In the genomic region with DNA sequence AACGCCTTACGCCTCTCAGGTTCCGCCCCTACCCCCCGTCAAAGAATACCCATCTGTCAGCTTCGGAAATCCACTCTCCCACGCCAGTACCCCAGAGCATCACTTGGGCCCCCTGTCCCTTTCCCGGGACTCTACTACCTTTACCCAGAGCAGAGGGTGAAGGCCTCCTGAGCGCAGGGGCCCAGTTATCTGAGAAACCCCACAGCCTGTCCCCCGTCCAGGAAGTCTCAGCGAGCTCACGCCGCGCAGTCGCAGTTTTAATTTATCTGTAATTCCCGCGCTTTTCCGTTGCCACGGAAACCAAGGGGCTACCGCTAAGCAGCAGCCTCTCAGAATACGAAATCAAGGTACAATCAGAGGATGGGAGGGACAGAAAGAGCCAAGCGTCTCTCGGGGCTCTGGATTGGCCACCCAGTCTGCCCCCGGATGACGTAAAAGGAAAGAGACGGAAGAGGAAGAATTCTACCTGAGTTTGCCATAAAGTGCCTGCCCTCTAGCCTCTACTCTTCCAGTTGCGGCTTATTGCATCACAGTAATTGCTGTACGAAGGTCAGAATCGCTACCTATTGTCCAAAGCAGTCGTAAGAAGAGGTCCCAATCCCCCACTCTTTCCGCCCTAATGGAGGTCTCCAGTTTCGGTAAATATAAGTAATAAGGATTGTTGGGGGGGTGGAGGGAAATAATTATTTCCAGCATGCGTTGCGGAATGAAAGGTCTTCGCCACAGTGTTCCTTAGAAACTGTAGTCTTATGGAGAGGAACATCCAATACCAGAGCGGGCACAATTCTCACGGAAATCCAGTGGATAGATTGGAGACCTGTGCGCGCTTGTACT, we compare ENCODE assay signal across 1 cellular context.
TF ChIP-seq lines count a peak whose summit lies in the region.

A gene (minus strand): TSS at position 232 of the 834 bp plus-strand sequence. CDS start 1,268 bp downstream, outside the sequence.

TF ChIP-seq in K562, 482 proteins besides CTCF, POLR2A, EP300 and RAD21 (continued from another document and continues in another):
- TF ChIP-seq, protein P1, sequence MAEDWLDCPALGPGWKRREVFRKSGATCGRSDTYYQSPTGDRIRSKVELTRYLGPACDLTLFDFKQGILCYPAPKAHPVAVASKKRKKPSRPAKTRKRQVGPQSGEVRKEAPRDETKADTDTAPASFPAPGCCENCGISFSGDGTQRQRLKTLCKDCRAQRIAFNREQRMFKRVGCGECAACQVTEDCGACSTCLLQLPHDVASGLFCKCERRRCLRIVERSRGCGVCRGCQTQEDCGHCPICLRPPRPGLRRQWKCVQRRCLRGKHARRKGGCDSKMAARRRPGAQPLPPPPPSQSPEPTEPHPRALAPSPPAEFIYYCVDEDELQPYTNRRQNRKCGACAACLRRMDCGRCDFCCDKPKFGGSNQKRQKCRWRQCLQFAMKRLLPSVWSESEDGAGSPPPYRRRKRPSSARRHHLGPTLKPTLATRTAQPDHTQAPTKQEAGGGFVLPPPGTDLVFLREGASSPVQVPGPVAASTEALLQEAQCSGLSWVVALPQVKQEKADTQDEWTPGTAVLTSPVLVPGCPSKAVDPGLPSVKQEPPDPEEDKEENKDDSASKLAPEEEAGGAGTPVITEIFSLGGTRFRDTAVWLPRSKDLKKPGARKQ (CRISPR knock-in tag; IDR thresholded peaks at IDR 0.05) = no peak
- TF ChIP-seq JUN (IDR thresholded peaks at IDR 0.05; ENCODE audit: borderline replicate concordance, low read depth, low read length) = no peak; the same call in 1 of the 2 replicates
- TF ChIP-seq JUN (CRISPR knock-in tag; IDR thresholded peaks at IDR 0.05; ENCODE audit: borderline replicate concordance) = no peak
- peak; percentile 78 for TF ChIP-seq POLR2AphosphoS5 (IDR thresholded peaks at IDR 0.05; ENCODE audit: control insufficient read depth, insufficient read depth, low read depth, low read length)
- no peak for TF ChIP-seq NONO (IDR thresholded peaks at IDR 0.05; ENCODE audit: low read depth in 2 of 2, low read length in 1 of 2)
- peak; percentile 70 for TF ChIP-seq POLR2B (IDR thresholded peaks at IDR 0.05; ENCODE audit: low read depth, partially characterized antibody)
- TF ChIP-seq, protein P2, sequence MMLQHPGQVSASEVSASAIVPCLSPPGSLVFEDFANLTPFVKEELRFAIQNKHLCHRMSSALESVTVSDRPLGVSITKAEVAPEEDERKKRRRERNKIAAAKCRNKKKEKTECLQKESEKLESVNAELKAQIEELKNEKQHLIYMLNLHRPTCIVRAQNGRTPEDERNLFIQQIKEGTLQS (IDR thresholded peaks at IDR 0.05) = peak; percentile 98
- TF ChIP-seq, protein P2 (CRISPR knock-in tag; conservative IDR thresholded peaks at IDR 0.05) = 0 out of 2 replicates have a peak, but pooled peaks have one; percentile 79
- no peak for TF ChIP-seq ZNF146 (CRISPR knock-in tag; IDR thresholded peaks at IDR 0.05; ENCODE audit: unreplicated experiment)
- peak; percentile 66; the same call in 1 of the 2 replicates for TF ChIP-seq TAF7 (tag; IDR thresholded peaks at IDR 0.05)
- TF ChIP-seq FUS (optimal IDR thresholded peaks at IDR 0.05; ENCODE audit: low read depth, low read length) = no peak
- TF ChIP-seq, protein P3, sequence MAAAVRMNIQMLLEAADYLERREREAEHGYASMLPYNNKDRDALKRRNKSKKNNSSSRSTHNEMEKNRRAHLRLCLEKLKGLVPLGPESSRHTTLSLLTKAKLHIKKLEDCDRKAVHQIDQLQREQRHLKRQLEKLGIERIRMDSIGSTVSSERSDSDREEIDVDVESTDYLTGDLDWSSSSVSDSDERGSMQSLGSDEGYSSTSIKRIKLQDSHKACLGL (CRISPR knock-in tag; IDR thresholded peaks at IDR 0.05; ENCODE audit: borderline replicate concordance, poor library complexity, severe bottlenecking) = peak; percentile 65
- peak; percentile 48 for TF ChIP-seq KDM5B (IDR thresholded peaks at IDR 0.05; ENCODE audit: insufficient replicate concordance, low read depth, low read length)
- no peak for TF ChIP-seq MEF2D (tag; conservative IDR thresholded peaks at IDR 0.05; ENCODE audit: low read depth)
- TF ChIP-seq PYGO2 (tag; IDR thresholded peaks at IDR 0.05) = no peak
- TF ChIP-seq NFIX (CRISPR knock-in tag; IDR thresholded peaks at IDR 0.05; ENCODE audit: low read depth) = no peak
- TF ChIP-seq EWSR1 (IDR thresholded peaks at IDR 0.05; ENCODE audit: borderline replicate concordance, low read depth, partially characterized antibody) = no peak
- peak; percentile 77 for TF ChIP-seq TAF9B (IDR thresholded peaks at IDR 0.05; ENCODE audit: partially characterized antibody)
- TF ChIP-seq, protein P4, sequence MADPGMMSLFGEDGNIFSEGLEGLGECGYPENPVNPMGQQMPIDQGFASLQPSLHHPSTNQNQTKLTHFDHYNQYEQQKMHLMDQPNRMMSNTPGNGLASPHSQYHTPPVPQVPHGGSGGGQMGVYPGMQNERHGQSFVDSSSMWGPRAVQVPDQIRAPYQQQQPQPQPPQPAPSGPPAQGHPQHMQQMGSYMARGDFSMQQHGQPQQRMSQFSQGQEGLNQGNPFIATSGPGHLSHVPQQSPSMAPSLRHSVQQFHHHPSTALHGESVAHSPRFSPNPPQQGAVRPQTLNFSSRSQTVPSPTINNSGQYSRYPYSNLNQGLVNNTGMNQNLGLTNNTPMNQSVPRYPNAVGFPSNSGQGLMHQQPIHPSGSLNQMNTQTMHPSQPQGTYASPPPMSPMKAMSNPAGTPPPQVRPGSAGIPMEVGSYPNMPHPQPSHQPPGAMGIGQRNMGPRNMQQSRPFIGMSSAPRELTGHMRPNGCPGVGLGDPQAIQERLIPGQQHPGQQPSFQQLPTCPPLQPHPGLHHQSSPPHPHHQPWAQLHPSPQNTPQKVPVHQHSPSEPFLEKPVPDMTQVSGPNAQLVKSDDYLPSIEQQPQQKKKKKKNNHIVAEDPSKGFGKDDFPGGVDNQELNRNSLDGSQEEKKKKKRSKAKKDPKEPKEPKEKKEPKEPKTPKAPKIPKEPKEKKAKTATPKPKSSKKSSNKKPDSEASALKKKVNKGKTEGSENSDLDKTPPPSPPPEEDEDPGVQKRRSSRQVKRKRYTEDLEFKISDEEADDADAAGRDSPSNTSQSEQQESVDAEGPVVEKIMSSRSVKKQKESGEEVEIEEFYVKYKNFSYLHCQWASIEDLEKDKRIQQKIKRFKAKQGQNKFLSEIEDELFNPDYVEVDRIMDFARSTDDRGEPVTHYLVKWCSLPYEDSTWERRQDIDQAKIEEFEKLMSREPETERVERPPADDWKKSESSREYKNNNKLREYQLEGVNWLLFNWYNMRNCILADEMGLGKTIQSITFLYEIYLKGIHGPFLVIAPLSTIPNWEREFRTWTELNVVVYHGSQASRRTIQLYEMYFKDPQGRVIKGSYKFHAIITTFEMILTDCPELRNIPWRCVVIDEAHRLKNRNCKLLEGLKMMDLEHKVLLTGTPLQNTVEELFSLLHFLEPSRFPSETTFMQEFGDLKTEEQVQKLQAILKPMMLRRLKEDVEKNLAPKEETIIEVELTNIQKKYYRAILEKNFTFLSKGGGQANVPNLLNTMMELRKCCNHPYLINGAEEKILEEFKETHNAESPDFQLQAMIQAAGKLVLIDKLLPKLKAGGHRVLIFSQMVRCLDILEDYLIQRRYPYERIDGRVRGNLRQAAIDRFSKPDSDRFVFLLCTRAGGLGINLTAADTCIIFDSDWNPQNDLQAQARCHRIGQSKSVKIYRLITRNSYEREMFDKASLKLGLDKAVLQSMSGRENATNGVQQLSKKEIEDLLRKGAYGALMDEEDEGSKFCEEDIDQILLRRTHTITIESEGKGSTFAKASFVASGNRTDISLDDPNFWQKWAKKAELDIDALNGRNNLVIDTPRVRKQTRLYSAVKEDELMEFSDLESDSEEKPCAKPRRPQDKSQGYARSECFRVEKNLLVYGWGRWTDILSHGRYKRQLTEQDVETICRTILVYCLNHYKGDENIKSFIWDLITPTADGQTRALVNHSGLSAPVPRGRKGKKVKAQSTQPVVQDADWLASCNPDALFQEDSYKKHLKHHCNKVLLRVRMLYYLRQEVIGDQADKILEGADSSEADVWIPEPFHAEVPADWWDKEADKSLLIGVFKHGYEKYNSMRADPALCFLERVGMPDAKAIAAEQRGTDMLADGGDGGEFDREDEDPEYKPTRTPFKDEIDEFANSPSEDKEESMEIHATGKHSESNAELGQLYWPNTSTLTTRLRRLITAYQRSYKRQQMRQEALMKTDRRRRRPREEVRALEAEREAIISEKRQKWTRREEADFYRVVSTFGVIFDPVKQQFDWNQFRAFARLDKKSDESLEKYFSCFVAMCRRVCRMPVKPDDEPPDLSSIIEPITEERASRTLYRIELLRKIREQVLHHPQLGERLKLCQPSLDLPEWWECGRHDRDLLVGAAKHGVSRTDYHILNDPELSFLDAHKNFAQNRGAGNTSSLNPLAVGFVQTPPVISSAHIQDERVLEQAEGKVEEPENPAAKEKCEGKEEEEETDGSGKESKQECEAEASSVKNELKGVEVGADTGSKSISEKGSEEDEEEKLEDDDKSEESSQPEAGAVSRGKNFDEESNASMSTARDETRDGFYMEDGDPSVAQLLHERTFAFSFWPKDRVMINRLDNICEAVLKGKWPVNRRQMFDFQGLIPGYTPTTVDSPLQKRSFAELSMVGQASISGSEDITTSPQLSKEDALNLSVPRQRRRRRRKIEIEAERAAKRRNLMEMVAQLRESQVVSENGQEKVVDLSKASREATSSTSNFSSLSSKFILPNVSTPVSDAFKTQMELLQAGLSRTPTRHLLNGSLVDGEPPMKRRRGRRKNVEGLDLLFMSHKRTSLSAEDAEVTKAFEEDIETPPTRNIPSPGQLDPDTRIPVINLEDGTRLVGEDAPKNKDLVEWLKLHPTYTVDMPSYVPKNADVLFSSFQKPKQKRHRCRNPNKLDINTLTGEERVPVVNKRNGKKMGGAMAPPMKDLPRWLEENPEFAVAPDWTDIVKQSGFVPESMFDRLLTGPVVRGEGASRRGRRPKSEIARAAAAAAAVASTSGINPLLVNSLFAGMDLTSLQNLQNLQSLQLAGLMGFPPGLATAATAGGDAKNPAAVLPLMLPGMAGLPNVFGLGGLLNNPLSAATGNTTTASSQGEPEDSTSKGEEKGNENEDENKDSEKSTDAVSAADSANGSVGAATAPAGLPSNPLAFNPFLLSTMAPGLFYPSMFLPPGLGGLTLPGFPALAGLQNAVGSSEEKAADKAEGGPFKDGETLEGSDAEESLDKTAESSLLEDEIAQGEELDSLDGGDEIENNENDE (IDR thresholded peaks at IDR 0.05; ENCODE audit: low read depth, low read length) = no peak
- peak; percentile 99 for TF ChIP-seq CREM (IDR thresholded peaks at IDR 0.05; ENCODE audit: low read depth)
- TF ChIP-seq RBM39 (optimal IDR thresholded peaks at IDR 0.05; ENCODE audit: low read depth, low read length) = no peak
- no peak for TF ChIP-seq ZNF77 (CRISPR knock-in tag; IDR thresholded peaks at IDR 0.05)
- TF ChIP-seq ZNF696 (CRISPR knock-in tag; conservative IDR thresholded peaks at IDR 0.05) = no peak
- no peak for TF ChIP-seq ZBTB1 (CRISPR knock-in tag; IDR thresholded peaks at IDR 0.05; ENCODE audit: borderline replicate concordance, low read depth)
- no peak for TF ChIP-seq CCAR2 (IDR thresholded peaks at IDR 0.05; ENCODE audit: low read depth, low read length)
- no peak for TF ChIP-seq BRF1 (IDR thresholded peaks at IDR 0.05; ENCODE audit: borderline replicate concordance, extremely low read depth, insufficient read length)
- no peak for TF ChIP-seq NCOA2 (IDR thresholded peaks at IDR 0.05; ENCODE audit: partially characterized antibody in 2 of 2)
- TF ChIP-seq, protein P5, sequence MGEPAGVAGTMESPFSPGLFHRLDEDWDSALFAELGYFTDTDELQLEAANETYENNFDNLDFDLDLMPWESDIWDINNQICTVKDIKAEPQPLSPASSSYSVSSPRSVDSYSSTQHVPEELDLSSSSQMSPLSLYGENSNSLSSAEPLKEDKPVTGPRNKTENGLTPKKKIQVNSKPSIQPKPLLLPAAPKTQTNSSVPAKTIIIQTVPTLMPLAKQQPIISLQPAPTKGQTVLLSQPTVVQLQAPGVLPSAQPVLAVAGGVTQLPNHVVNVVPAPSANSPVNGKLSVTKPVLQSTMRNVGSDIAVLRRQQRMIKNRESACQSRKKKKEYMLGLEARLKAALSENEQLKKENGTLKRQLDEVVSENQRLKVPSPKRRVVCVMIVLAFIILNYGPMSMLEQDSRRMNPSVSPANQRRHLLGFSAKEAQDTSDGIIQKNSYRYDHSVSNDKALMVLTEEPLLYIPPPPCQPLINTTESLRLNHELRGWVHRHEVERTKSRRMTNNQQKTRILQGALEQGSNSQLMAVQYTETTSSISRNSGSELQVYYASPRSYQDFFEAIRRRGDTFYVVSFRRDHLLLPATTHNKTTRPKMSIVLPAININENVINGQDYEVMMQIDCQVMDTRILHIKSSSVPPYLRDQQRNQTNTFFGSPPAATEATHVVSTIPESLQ (CRISPR knock-in tag; IDR thresholded peaks at IDR 0.05) = no peak
- peak; percentile 27; the same call in 1 of the 2 replicates for TF ChIP-seq HDAC2 (IDR thresholded peaks at IDR 0.05)
- TF ChIP-seq, protein P6, sequence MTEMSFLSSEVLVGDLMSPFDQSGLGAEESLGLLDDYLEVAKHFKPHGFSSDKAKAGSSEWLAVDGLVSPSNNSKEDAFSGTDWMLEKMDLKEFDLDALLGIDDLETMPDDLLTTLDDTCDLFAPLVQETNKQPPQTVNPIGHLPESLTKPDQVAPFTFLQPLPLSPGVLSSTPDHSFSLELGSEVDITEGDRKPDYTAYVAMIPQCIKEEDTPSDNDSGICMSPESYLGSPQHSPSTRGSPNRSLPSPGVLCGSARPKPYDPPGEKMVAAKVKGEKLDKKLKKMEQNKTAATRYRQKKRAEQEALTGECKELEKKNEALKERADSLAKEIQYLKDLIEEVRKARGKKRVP (CRISPR knock-in tag; IDR thresholded peaks at IDR 0.05) = peak; percentile 95
- TF ChIP-seq RFX7 (CRISPR knock-in tag; IDR thresholded peaks at IDR 0.05) = no peak
- TF ChIP-seq, protein P7, sequence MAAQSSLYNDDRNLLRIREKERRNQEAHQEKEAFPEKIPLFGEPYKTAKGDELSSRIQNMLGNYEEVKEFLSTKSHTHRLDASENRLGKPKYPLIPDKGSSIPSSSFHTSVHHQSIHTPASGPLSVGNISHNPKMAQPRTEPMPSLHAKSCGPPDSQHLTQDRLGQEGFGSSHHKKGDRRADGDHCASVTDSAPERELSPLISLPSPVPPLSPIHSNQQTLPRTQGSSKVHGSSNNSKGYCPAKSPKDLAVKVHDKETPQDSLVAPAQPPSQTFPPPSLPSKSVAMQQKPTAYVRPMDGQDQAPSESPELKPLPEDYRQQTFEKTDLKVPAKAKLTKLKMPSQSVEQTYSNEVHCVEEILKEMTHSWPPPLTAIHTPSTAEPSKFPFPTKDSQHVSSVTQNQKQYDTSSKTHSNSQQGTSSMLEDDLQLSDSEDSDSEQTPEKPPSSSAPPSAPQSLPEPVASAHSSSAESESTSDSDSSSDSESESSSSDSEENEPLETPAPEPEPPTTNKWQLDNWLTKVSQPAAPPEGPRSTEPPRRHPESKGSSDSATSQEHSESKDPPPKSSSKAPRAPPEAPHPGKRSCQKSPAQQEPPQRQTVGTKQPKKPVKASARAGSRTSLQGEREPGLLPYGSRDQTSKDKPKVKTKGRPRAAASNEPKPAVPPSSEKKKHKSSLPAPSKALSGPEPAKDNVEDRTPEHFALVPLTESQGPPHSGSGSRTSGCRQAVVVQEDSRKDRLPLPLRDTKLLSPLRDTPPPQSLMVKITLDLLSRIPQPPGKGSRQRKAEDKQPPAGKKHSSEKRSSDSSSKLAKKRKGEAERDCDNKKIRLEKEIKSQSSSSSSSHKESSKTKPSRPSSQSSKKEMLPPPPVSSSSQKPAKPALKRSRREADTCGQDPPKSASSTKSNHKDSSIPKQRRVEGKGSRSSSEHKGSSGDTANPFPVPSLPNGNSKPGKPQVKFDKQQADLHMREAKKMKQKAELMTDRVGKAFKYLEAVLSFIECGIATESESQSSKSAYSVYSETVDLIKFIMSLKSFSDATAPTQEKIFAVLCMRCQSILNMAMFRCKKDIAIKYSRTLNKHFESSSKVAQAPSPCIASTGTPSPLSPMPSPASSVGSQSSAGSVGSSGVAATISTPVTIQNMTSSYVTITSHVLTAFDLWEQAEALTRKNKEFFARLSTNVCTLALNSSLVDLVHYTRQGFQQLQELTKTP (IDR thresholded peaks at IDR 0.05; ENCODE audit: low read depth in 1 of 2, partially characterized antibody in 2 of 2) = peak in 1 of 2 experiments; percentile 45
- TF ChIP-seq YBX1 (IDR thresholded peaks at IDR 0.05) = no peak
